ENCODE assay signal across 8 cellular contexts in the genomic region with DNA sequence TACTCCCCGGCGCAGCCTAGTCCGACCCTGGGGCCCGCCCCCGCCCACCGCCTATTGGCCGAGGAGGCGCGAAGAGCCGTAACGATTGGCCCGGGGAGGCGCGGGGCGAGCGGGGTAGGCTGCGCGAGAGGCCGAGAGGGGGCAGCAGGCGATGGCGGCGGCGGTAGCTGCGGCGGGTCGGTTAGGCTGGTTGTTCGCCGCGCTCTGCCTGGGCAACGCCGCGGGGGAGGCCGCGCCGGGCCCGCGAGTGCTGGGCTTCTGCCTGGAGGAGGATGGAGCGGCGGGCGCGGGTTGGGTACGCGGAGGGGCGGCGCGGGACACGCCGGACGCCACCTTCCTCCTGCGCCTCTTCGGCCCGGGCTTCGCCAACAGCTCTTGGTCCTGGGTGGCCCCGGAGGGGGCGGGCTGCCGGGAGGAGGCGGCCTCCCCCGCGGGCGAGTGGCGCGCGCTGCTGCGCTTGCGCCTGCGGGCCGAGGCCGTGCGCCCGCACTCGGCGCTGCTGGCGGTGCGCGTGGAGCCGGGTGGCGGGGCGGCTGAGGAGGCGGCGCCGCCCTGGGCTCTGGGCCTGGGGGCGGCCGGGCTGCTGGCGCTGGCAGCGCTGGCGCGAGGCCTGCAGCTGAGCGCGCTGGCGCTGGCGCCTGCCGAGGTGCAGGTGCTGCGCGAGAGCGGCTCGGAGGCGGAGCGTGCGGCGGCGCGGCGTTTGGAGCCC. TPM values are rescaled to one million over a fixed set of nuclear protein-coding genes. Genes with fewer than 3 reads are reported as not detected.
DNase-seq lines count a peak whose midpoint lies in the region; ATAC-seq and TF ChIP-seq lines count a peak whose summit lies in the region.

CNNM3 (plus strand) TSS at position 142 of the 709 bp plus-strand sequence; CDS start at position 152, 10 bp downstream.

- no peaks in the 10 kb centered on the region for H3K9me3 Mint-ChIP-seq in activated T-helper 17 cell treated with anti-CD3 and anti-CD28 coated beads, Interleukin-2, amount 50 U/mL, for 72 hours
- H3K9me3 Mint-ChIP-seq in nephron: no peaks in the 10 kb centered on the region

- H3K4me3 Mint-ChIP-seq in activated T-helper 17 cell treated with anti-CD3 and anti-CD28 coated beads, Interleukin-2, amount 50 U/mL, for 72 hours: peak within 1 kb of the TSS; percentile 85
- peak within 1 kb of the TSS; percentile 86 to 91 (median 90) for H3K4me3 Mint-ChIP-seq in nephron

- H3K36me3 Mint-ChIP-seq in activated T-helper 17 cell treated with anti-CD3 and anti-CD28 coated beads, Interleukin-2, amount 50 U/mL, for 72 hours (ENCODE audit: low read depth): peaks cover 30% of the 10 kb centered on the region
- H3K36me3 Mint-ChIP-seq in nephron (ENCODE audit: low read depth): peaks cover 13% of the 10 kb centered on the region

- CTCF ChIA-PET in RWPE1 (lab: Yijun Ruan, JAX): interaction anchor here (0.6 to 2.0 kb wide), 3 partner anchors 20 to 221 kb away, joined by 3 to 6 read pairs (median 5); partner anchors contain the start of gene ANKRD39

- POLR2A ChIA-PET in RWPE1 (lab: Yijun Ruan, JAX; ENCODE audit: low non-redundant PET): no interaction called here

- peaks cover 5% of the 10 kb centered on the region for H3K27me3 ChIP-seq in H7 (ENCODE audit: control insufficient read depth, insufficient read depth, low read length)

- in situ Hi-C loops in G401 (cut with HindIII; ENCODE audit: low sequenced_read_pairs): no loop called here

- ATAC-seq in activated T-helper 17 cell treated with anti-CD3 and anti-CD28 coated beads, Interleukin-2, amount 50 U/mL, for 72 hours (replicated peaks): peak; percentile 94
- ATAC-seq in stimulated activated naive CD8-positive, alpha-beta T cell treated with anti-CD3 and anti-CD28 coated beads, Interleukin-15, Interleukin-2, amounts not matched to agents 100 U/mL and 50 U/mL, for 24 hours: peak; percentile 96

- DNase-seq in G401 (ENCODE audit: low spot score) (peak; percentile 93), H7 (peak; percentile 100), LoVo (ENCODE audit: low spot score) (peak; percentile 94), RWPE1 (ENCODE audit: low spot score) (peak; percentile 99), fibroblast of peridontal ligament (ENCODE audit: extremely low read depth) (peak; percentile 84)
- DNase-seq in stimulated activated naive CD8-positive, alpha-beta T cell treated with anti-CD3 and anti-CD28 coated beads, Interleukin-15, Interleukin-2, amounts not matched to agents 100 U/mL and 50 U/mL, for 24 hours: peak; percentile 99

- peaks cover 38% of the 10 kb centered on the region for H3K4me1 Mint-ChIP-seq in activated T-helper 17 cell treated with anti-CD3 and anti-CD28 coated beads, Interleukin-2, amount 50 U/mL, for 72 hours
- peaks cover 51% of the 10 kb centered on the region for H3K4me1 Mint-ChIP-seq in nephron

- peak within 1 kb of the TSS; percentile 77 for H3K4me3 ChIP-seq in H7 (ENCODE audit: insufficient read depth, low read depth, low read length)

- H3K36me3 ChIP-seq in H7 (replicated peaks; ENCODE audit: control insufficient read depth, insufficient read depth, low read length): peaks cover 8% of the 10 kb centered on the region

- peak within 1 kb of the TSS; percentile 94 for H3K27ac ChIP-seq in RWPE1

- H3K27me3 Mint-ChIP-seq in activated T-helper 17 cell treated with anti-CD3 and anti-CD28 coated beads, Interleukin-2, amount 50 U/mL, for 72 hours: no peaks in the 10 kb centered on the region
- peaks cover 4% of the 10 kb centered on the region for H3K27me3 Mint-ChIP-seq in nephron (ENCODE audit: low read depth)

- peak; percentile 57 for TF ChIP-seq CTCF in RWPE1 (conservative IDR thresholded peaks at IDR 0.05; ENCODE audit: low read depth)
- peak; percentile 58 to 75 (median 66) for TF ChIP-seq CTCF in nephron (IDR thresholded peaks at IDR 0.05; ENCODE audit: unreplicated experiment in 3 of 3)

- H3K27ac Mint-ChIP-seq in activated T-helper 17 cell treated with anti-CD3 and anti-CD28 coated beads, Interleukin-2, amount 50 U/mL, for 72 hours: peak within 1 kb of the TSS; percentile 67
- H3K27ac Mint-ChIP-seq in nephron: peak within 1 kb of the TSS; percentile 49 to 90 (median 85)

RNA-seq across cellular contexts. Expression of gene CNNM3, which starts in this region (rescaled TPM):
- total RNA-seq in G401 (2014; rRNA removed; shearing (Covaris generic)): 15.9 and 16.6 TPM in 2 replicates
- total RNA-seq in H7 (2014; rRNA removed; shearing (Covaris generic)): 13.8 and 19.3 TPM in 2 replicates
- 10 to 100 TPM; 17.9 to 22.0 TPM for total RNA-seq in activated T-helper 17 cell treated with anti-CD3 and anti-CD28 coated beads, Interleukin-2, amount 50 U/mL, for 72 hours

Comparison
In these comparisons a context has a peak if more than half of its experiments do, and no peak if none do; other contexts are left out.
1. Peak in every context shown above with its lines: DNase-seq, ATAC-seq, H3K4me3 ChIP-seq and H3K27ac ChIP-seq.